ENCODE assay signal across 21 cellular contexts in genomic region chr16:55057866-55058265, GRCh38.
DNase-seq lines count a peak whose midpoint lies in the region; ATAC-seq, FAIRE-seq and TF ChIP-seq lines count a peak whose summit lies in the region.
"Had no signal": no experiment of that assay in that cellular context is flagged by ENCODE, and none has a peak within 500 bp of the region (broad histone marks: within the 10 kb centered on the region; RNA-seq: fewer than 3 reads in every experiment).

No MANE protein-coding gene starts in this region.

- H3K18ac ChIP-seq in H1 (ENCODE audit: extremely low read depth, low read length), result no peak overlapping the region
- H3K18ac ChIP-seq in neuronal stem cell (ENCODE audit: low read length), result no peak overlapping the region

- DNase-seq in GM23338 (ENCODE audit: low spot score), result no peak
- DNase-seq in H1 (ENCODE audit: low read depth in 1 of 2, low spot score in 2 of 2), result no peak
- no peak for DNase-seq in neuronal stem cell (ENCODE audit: low spot score)
- DNase-seq in spleen, result peak; percentile 27
- DNase-seq in BE2C, result no peak
- DNase-seq in uterus, result no peak
- DNase-seq in activated CD4-positive, alpha-beta T cell treated with anti-CD3 and anti-CD28 coated beads, Interleukin-2, amount 50 U/mL, for 4 hours, result no peak
- DNase-seq: 8988T; ACHN; AML-193; C1 segment of cervical spinal cord; Calu3; CD4-positive, alpha-beta memory T cell; COR-L47; DMS53; DND-41; H9 had no signal

- H3K27me3 Mint-ChIP-seq in GM23338 (ENCODE audit: insufficient read depth, low read depth, poor library complexity), result peaks cover 46% of the 10 kb centered on the region

- H3K23me2 ChIP-seq in H1 (ENCODE audit: low read depth, low read length), result peaks cover 7% of the 10 kb centered on the region

- H4K91ac ChIP-seq in H1 (replicated peaks; ENCODE audit: insufficient read length, low read length) (no peak overlapping the region), neuronal stem cell (ENCODE audit: low read depth, low read length, poor library complexity) (no peak overlapping the region)

- no peaks in the 10 kb centered on the region; a peak in 1 of 4 replicates for H3K9me3 ChIP-seq in H1 (ENCODE audit: insufficient read depth in 2 of 2, low read depth in 1 of 2, low read length in 1 of 2)
- H3K9me3 ChIP-seq in neuronal stem cell (replicated peaks in 1 of 2; ENCODE audit: control insufficient read depth in 2 of 2, insufficient read depth in 1 of 2, low read depth in 1 of 2, low read length in 2 of 2), result peaks cover 0 to 4% of the 10 kb centered on the region in 2 donors
- peaks cover 0 to 14% (median 0%) of the 10 kb centered on the region in 8 donors for H3K9me3 ChIP-seq in spleen
- H3K9me3 ChIP-seq in BE2C, result no peaks in the 10 kb centered on the region
- H3K9me3 ChIP-seq in uterus, result no peaks in the 10 kb centered on the region
- H3K9me3 ChIP-seq: A549 had no signal

- CTCF ChIA-PET in H1 (lab: Charles Lee; ENCODE audit: partially characterized antibody), result no interaction called here

- H2BK15ac ChIP-seq in H1 (ENCODE audit: low read length) (no peak overlapping the region), neuronal stem cell (ENCODE audit: low read length) (no peak overlapping the region)

- TF ChIP-seq RAD21 in H1 (IDR thresholded peaks at IDR 0.05 in 1 of 2, conservative IDR thresholded peaks at IDR 0.05 in 1 of 2; ENCODE audit: low read depth in 2 of 2, low read length in 2 of 2), result no peak

- POLR2A ChIA-PET in H1 (lab: Charles Lee; ENCODE audit: partially characterized antibody), result interaction anchor here (0.9 kb wide), 1 partner anchor 51 kb away, joined by 3 read pairs; no protein-coding TSS in a partner anchor

- H2AK5ac ChIP-seq in H1 (ENCODE audit: low read depth, low read length), result no peak overlapping the region
- H2AK5ac ChIP-seq in neuronal stem cell (ENCODE audit: low read depth, low read length), result no peak overlapping the region

- H2BK5ac ChIP-seq in H1 (ENCODE audit: low read depth, low read length), result no peak overlapping the region
- no peak overlapping the region for H2BK5ac ChIP-seq in neuronal stem cell (ENCODE audit: low read length)

- H4K20me1 ChIP-seq in GM23338 (replicated peaks; ENCODE audit: insufficient read depth) (no peaks in the 10 kb centered on the region), H1 (replicated peaks in 1 of 2; ENCODE audit: control insufficient read depth in 1 of 2, insufficient read depth in 2 of 2, low read length in 2 of 2) (peaks cover 0 to 4% of the 10 kb centered on the region in 2 experiments)

- H3K4me1 Mint-ChIP-seq in GM23338, result peaks cover 10% of the 10 kb centered on the region

- H3K4me3 Mint-ChIP-seq in GM23338, result no peak overlapping the region

- intact Hi-C loops in spleen (cut with DNase I; ENCODE audit: low total_unique reads), result no loop called here
- intact Hi-C loops in uterus (cut with DNase I; ENCODE audit: low total_unique reads), result no loop called here

- no peak overlapping the region for H3K56ac ChIP-seq in H1 (replicated peaks; ENCODE audit: insufficient read length, low read depth, low read length)

- no peak overlapping the region for H4K8ac ChIP-seq in H1 (ENCODE audit: extremely low read depth, insufficient read depth, low read length)
- H4K8ac ChIP-seq in neuronal stem cell (ENCODE audit: low read depth, low read length), result no peak overlapping the region

- no peak overlapping the region for H3K27ac Mint-ChIP-seq in GM23338
- H3K27ac Mint-ChIP-seq: CD4-positive, alpha-beta memory T cell; H9 had no signal

- H4K5ac ChIP-seq in H1 (ENCODE audit: insufficient read length, low read depth, low read length), result no peak overlapping the region

- peak overlapping the region; percentile 99 for H2AFZ ChIP-seq in GM23338
- H2AFZ ChIP-seq in H1 (ENCODE audit: low read length), result no peak overlapping the region
- H2AFZ ChIP-seq in neuronal stem cell (ENCODE audit: low read length), result peak overlapping the region; percentile 95

- H2BK12ac ChIP-seq in H1 (ENCODE audit: low read depth, low read length), result no peak overlapping the region
- no peak overlapping the region for H2BK12ac ChIP-seq in neuronal stem cell (ENCODE audit: low read length)

- no peak overlapping the region for H3K23ac ChIP-seq in H1 (ENCODE audit: insufficient read length)
- H3K23ac ChIP-seq in neuronal stem cell (ENCODE audit: low read depth, low read length, poor library complexity), result no peak overlapping the region

- H3K9me2 ChIP-seq in GM23338 (ENCODE audit: insufficient read depth), result no peaks in the 10 kb centered on the region

- H3K4ac ChIP-seq in H1 (replicated peaks; ENCODE audit: insufficient read length, low read depth, low read length) (no peak overlapping the region), neuronal stem cell (ENCODE audit: low read length) (no peak overlapping the region)

- no peaks in the 10 kb centered on the region; the same call in 2 of the 3 replicates for H3K36me3 Mint-ChIP-seq in GM23338 (ENCODE audit: low read depth)
- H3K36me3 Mint-ChIP-seq: CD4-positive, alpha-beta memory T cell had no signal

- H3K27me3 ChIP-seq in GM23338 (ENCODE audit: insufficient read depth) (peaks cover 33% of the 10 kb centered on the region), H1 (replicated peaks in 1 of 4; ENCODE audit: control insufficient read depth in 3 of 4, extremely low read depth in 1 of 4, insufficient read depth in 3 of 4, low read length in 3 of 4) (peaks cover 16 to 34% (median 30%) of the 10 kb centered on the region in 4 experiments), neuronal stem cell (ENCODE audit: control insufficient read depth in 3 of 3, insufficient read depth in 3 of 3, low read depth in 1 of 3, low read length in 3 of 3) (peaks cover 0 to 44% (median 21%) of the 10 kb centered on the region in 3 experiments), spleen (replicated peaks in 1 of 7) (peaks cover 5 to 80% (median 20%) of the 10 kb centered on the region in 7 donors), BE2C (peaks cover 22% of the 10 kb centered on the region), uterus (no peaks in the 10 kb centered on the region)

- H3K9me3 Mint-ChIP-seq in GM23338, result peaks cover 14% of the 10 kb centered on the region

- H3K27ac ChIP-seq in GM23338 (ENCODE audit: low read depth) (no peak overlapping the region), H1 (ENCODE audit: low read depth, low read length) (no peak overlapping the region), neuronal stem cell (replicated peaks; ENCODE audit: low read length) (no peak overlapping the region), spleen (no peak overlapping the region), uterus (no peak overlapping the region)
- H3K27ac ChIP-seq: A549 had no signal

- TF ChIP-seq CTCF in GM23338 (conservative IDR thresholded peaks at IDR 0.05; ENCODE audit: low read depth in 2 of 2) (no peak), H1 (IDR thresholded peaks at IDR 0.05; ENCODE audit: control extremely low read depth in 1 of 3, insufficient read depth in 1 of 3, low read depth in 1 of 3, low read length in 3 of 3) (no peak), spleen (IDR thresholded peaks at IDR 0.05 in 8 of 11, conservative IDR thresholded peaks at IDR 0.05 in 3 of 11) (no peak), BE2C (IDR thresholded peaks at IDR 0.05; ENCODE audit: low read depth, low read length) (no peak), uterus (IDR thresholded peaks at IDR 0.05) (no peak)

- FAIRE-seq in H1 (lab: Jason Lieb, UNC), result no peak
- FAIRE-seq: A549, G401.6, GM12892 had no signal

- H2BK20ac ChIP-seq in H1 (ENCODE audit: low read length), result no peak overlapping the region

- peaks cover 10% of the 10 kb centered on the region; the same call in 1 of the 2 replicates for H3K4me1 ChIP-seq in GM23338 (ENCODE audit: insufficient read depth)
- H3K4me1 ChIP-seq in H1 (replicated peaks in 1 of 4; ENCODE audit: control insufficient read depth in 3 of 4, insufficient read depth in 4 of 4, low read length in 3 of 4), result peaks cover 0 to 7% (median 3%) of the 10 kb centered on the region in 4 experiments; a peak in 5 of 7 replicates
- H3K4me1 ChIP-seq in neuronal stem cell (ENCODE audit: control insufficient read depth in 2 of 2, insufficient read depth in 1 of 2, low read depth in 1 of 2, low read length in 2 of 2), result peaks cover 6% of the 10 kb centered on the region in 2 donors
- H3K4me1 ChIP-seq in spleen, result peaks cover 0 to 8% (median 0%) of the 10 kb centered on the region in 6 donors
- no peaks in the 10 kb centered on the region for H3K4me1 ChIP-seq in BE2C
- H3K4me1 ChIP-seq in uterus, result no peaks in the 10 kb centered on the region
- H3K4me1 ChIP-seq: A549 had no signal

- peaks cover 8% of the 10 kb centered on the region for H3F3A ChIP-seq in GM23338 (replicated peaks; ENCODE audit: low read depth)

- TF ChIP-seq POLR2A in H1 (IDR thresholded peaks at IDR 0.05; ENCODE audit: control extremely low read depth in 1 of 2, low read depth in 2 of 2, low read length in 2 of 2), result no peak
- TF ChIP-seq POLR2A in spleen (IDR thresholded peaks at IDR 0.05), result no peak
- TF ChIP-seq POLR2A in uterus (IDR thresholded peaks at IDR 0.05), result no peak

- H3K14ac ChIP-seq in H1 (ENCODE audit: insufficient read length), result no peak overlapping the region
- no peak overlapping the region for H3K14ac ChIP-seq in neuronal stem cell (ENCODE audit: low read length)

- H3K9ac ChIP-seq in H1 (replicated peaks in 1 of 4; ENCODE audit: extremely low read depth in 1 of 4, low read depth in 3 of 4, low read length in 3 of 4) (no peak overlapping the region), neuronal stem cell (ENCODE audit: low read depth, low read length, poor library complexity) (no peak overlapping the region)

- H3K4me3 ChIP-seq in GM23338, result no peak overlapping the region
- H3K4me3 ChIP-seq in H1 (ENCODE audit: extremely low read depth in 1 of 4, insufficient read depth in 2 of 4, low read depth in 3 of 4, low read length in 4 of 4), result no peak overlapping the region
- no peak overlapping the region for H3K4me3 ChIP-seq in neuronal stem cell (ENCODE audit: low read length in 2 of 2)
- H3K4me3 ChIP-seq in spleen, result no peak overlapping the region
- no peak overlapping the region for H3K4me3 ChIP-seq in BE2C (ENCODE audit: low read depth, low read length)
- no peak overlapping the region for H3K4me3 ChIP-seq in uterus
- H3K4me3 ChIP-seq: A549 had no signal

- ATAC-seq in GM23338, result no peak
- ATAC-seq: HCT116 had no signal

- H3K4me2 ChIP-seq in GM23338 (peak overlapping the region; percentile 89), H1 (ENCODE audit: insufficient read depth in 1 of 2, low read depth in 2 of 2, low read length in 2 of 2) (peak overlapping the region; percentile 70 to 83; a peak in 2 of 4 replicates), neuronal stem cell (ENCODE audit: insufficient read depth, low read length, poor library complexity, severe bottlenecking) (no peak overlapping the region)

- no peaks in the 10 kb centered on the region for H3K79me2 ChIP-seq in GM23338 (replicated peaks; ENCODE audit: insufficient read depth)
- H3K79me2 ChIP-seq in H1 (ENCODE audit: control insufficient read depth in 1 of 2, insufficient read depth in 2 of 2, low read length in 2 of 2), result no peaks in the 10 kb centered on the region

- H3K36me3 ChIP-seq in GM23338 (ENCODE audit: insufficient read depth) (no peaks in the 10 kb centered on the region), H1 (ENCODE audit: control insufficient read depth in 2 of 4, insufficient read depth in 4 of 4, low read length in 3 of 4) (no peaks in the 10 kb centered on the region), neuronal stem cell (replicated peaks in 1 of 2; ENCODE audit: control insufficient read depth in 2 of 2, insufficient read depth in 2 of 2, low read length in 2 of 2) (no peaks in the 10 kb centered on the region), spleen (no peaks in the 10 kb centered on the region), BE2C (no peaks in the 10 kb centered on the region), uterus (no peaks in the 10 kb centered on the region)

- H2BK120ac ChIP-seq in H1 (replicated peaks; ENCODE audit: low read depth, low read length), result no peak overlapping the region
- H2BK120ac ChIP-seq in neuronal stem cell (ENCODE audit: low read depth, low read length), result no peak overlapping the region

- H3K79me1 ChIP-seq in H1 (ENCODE audit: low read depth, low read length) (no peaks in the 10 kb centered on the region), neuronal stem cell (ENCODE audit: low read depth, low read length) (no peaks in the 10 kb centered on the region)

- no peak for TF ChIP-seq EP300 in H1 (IDR thresholded peaks at IDR 0.05; ENCODE audit: borderline replicate concordance in 1 of 2, low read depth in 2 of 2, low read length in 2 of 2)

- 90% methylated on average over 6 of the region's 6 CpGs; no CpG with 5 or more reads in 1 of the 2 experiments for WGBS in H1 (ENCODE audit: extremely low coverage in 1 of 2, insufficient coverage in 1 of 2, insufficient read length in 1 of 2, insufficient replicate concordance in 2 of 2, low coverage in 1 of 2, low lambda C conversion rate in 2 of 2, missing lambda C conversion rate in 1 of 2), 2 experiments
- WGBS in neuronal stem cell (ENCODE audit: extremely low coverage in 2 of 2, insufficient read length in 2 of 2, insufficient replicate concordance in 1 of 2), 2 donors, result no CpG with 5 or more reads among the region's 6 CpGs
- 63 to 88% (median 75%) methylated on average over 2 to 6 of the region's 6 CpGs for WGBS in spleen, 5 donors
